18 cellular contexts compared by ENCODE assay signal in the genomic region with DNA sequence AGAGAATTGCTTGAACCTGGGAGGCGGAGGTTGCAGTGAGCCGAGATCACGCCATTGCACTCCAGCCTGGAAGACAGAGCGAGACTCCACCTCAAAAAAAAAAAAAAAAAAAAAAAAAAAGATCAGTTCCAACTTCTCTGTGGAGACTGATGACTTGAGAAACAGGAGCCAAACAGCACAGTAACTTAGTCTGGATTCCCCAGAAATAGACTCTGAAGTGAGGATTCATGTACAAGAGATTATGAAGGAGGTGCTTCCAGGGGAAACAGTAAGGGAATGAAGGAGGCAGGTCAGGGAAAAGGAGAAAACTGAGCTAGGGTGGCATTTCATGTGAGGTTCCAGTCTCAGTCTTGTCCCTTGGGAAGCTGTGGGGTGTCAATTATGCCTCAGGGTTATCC. TPM values are rescaled to one million over a fixed set of nuclear protein-coding genes. Genes with fewer than 3 reads are reported as not detected.
DNase-seq lines count a peak whose midpoint lies in the region; ATAC-seq, FAIRE-seq and TF ChIP-seq lines count a peak whose summit lies in the region.
"Had no signal": no experiment of that assay in that cellular context is flagged by ENCODE, and none has a peak within 500 bp of the region (broad histone marks: within the 10 kb centered on the region; RNA-seq: fewer than 3 reads in every experiment).

No MANE protein-coding gene starts in this region.

- no peaks in the 10 kb centered on the region for H3K36me3 ChIP-seq in BLaER1 treated with 17β-estradiol and CSF1 and Interleukin-3, amounts not matched to agents 10 nM and 100 nM
- H3K36me3 ChIP-seq in RWPE2 (ENCODE audit: low read depth), result no peaks in the 10 kb centered on the region
- H3K36me3 ChIP-seq: Peyer's patch had no signal

- H3K9ac ChIP-seq in BLaER1 treated with 17β-estradiol and CSF1 and Interleukin-3, amounts not matched to agents 10 nM and 100 nM, result peak overlapping the region in 7 of 11 experiments; percentile 18 to 60 (median 46); a peak in 11 of 22 replicates

- H3K4me2 ChIP-seq in BLaER1 treated with 17β-estradiol and CSF1 and Interleukin-3, amounts not matched to agents 10 nM and 100 nM, result peak overlapping the region in 9 of 11 experiments; percentile 5 to 74 (median 55); a peak in 13 of 22 replicates
- H3K4me2 ChIP-seq: hepatocyte had no signal

- ATAC-seq in RWPE2 (ENCODE audit: low read depth) (no peak), sciatic nerve (peak; percentile 6), GM19023 (IDR thresholded peaks at IDR 0.05; ENCODE audit: unreplicated experiment) (no peak)
- ATAC-seq: activated T-cell treated with anti-CD3 and anti-CD28 coated beads, Interleukin-2, amount 50 U/mL, for 72 hours had no signal

- intact Hi-C loops in sciatic nerve (cut with DNase I), result no loop called here

- no peaks in the 10 kb centered on the region for H3K27me3 ChIP-seq in BLaER1 treated with 17β-estradiol and CSF1 and Interleukin-3, amounts not matched to agents 10 nM and 100 nM
- H3K27me3 ChIP-seq in RWPE2 (ENCODE audit: insufficient read depth, poor library complexity, severe bottlenecking), result no peaks in the 10 kb centered on the region
- H3K27me3 ChIP-seq: hepatocyte, Peyer's patch had no signal

- TF ChIP-seq CTCF in RWPE2 (IDR thresholded peaks at IDR 0.05; ENCODE audit: poor library complexity, severe bottlenecking), result no peak

- peaks cover 17 to 73% (median 40%) of the 10 kb centered on the region in 10 experiments for H3K4me1 ChIP-seq in BLaER1 treated with 17β-estradiol and CSF1 and Interleukin-3, amounts not matched to agents 10 nM and 100 nM
- peaks cover 16% of the 10 kb centered on the region for H3K4me1 ChIP-seq in RWPE2 (ENCODE audit: insufficient read depth, poor library complexity, severe bottlenecking)

- DNase-seq in RWPE2 (ENCODE audit: low spot score) (no peak), fibroblast of peridontal ligament (ENCODE audit: extremely low read depth) (peak; percentile 10), sciatic nerve (ENCODE audit: low spot score) (no peak), GDM1 (lab: John Stamatoyannopoulos, UW) (no peak), HUDEP-2 (lab: John Stamatoyannopoulos, UW; ENCODE audit: unreplicated experiment in 76 of 76) (no peak), RCC 7860 (ENCODE audit: low spot score) (no peak)
- DNase-seq: activated CD4-positive, alpha-beta T cell treated with anti-CD3 and anti-CD28 coated beads for 4 hours; activated T-cell treated with anti-CD3 and anti-CD28 coated beads, Interleukin-2, amount 50 U/mL, for 72 hours; CD4-positive, alpha-beta memory T cell; effector memory CD4-positive, alpha-beta T cell; H7; NCI-H524; stimulated activated CD4-positive, alpha-beta T cell treated with anti-CD3 and anti-CD28 coated beads, Interleukin-4, amount 100 ng/mL, for 24 hours; stimulated activated naive CD4-positive, alpha-beta T cell treated with Interleukin-2 at 50 U/mL for 16 hours had no signal

- FAIRE-seq in RCC 7860 (lab: Jason Lieb, UNC), result no peak

- H3K27ac ChIP-seq in BLaER1 treated with 17β-estradiol and CSF1 and Interleukin-3, amounts not matched to agents 10 nM and 100 nM, result peak overlapping the region in 10 of 11 experiments; percentile 32 to 76 (median 64); a peak in 15 of 22 replicates
- peak overlapping the region; percentile 72 for H3K27ac ChIP-seq in RWPE2 (ENCODE audit: poor library complexity, severe bottlenecking)
- H3K27ac ChIP-seq: hepatocyte had no signal

- no peaks in the 10 kb centered on the region for H3K9me3 ChIP-seq in BLaER1 treated with 17β-estradiol and CSF1 and Interleukin-3, amounts not matched to agents 10 nM and 100 nM (replicated peaks in 1 of 11)
- H3K9me3 ChIP-seq in RWPE2 (ENCODE audit: severe bottlenecking), result no peaks in the 10 kb centered on the region
- H3K9me3 ChIP-seq: Peyer's patch had no signal

- H3K4me3 ChIP-seq in BLaER1 treated with 17β-estradiol and CSF1 and Interleukin-3, amounts not matched to agents 10 nM and 100 nM, result no peak overlapping the region
- H3K4me3 ChIP-seq in RWPE2 (ENCODE audit: severe bottlenecking), result no peak overlapping the region
- H3K4me3 ChIP-seq: hepatocyte, Peyer's patch had no signal

- no peaks in the 10 kb centered on the region for H4K20me1 ChIP-seq in BLaER1 treated with 17β-estradiol and CSF1 and Interleukin-3, amounts not matched to agents 10 nM and 100 nM

RNA-seq across cellular contexts. Expression of gene TMEM230, which starts 40.1 kb away (rescaled TPM):
- total RNA-seq in sciatic nerve, result 85.5 TPM

RNA-seq across cellular contexts. Expression of gene PCNA, which starts 47.0 kb away (rescaled TPM):
- total RNA-seq in sciatic nerve, result 22.3 TPM

RNA-seq across cellular contexts. Expression of gene CDS2, which starts 54.1 kb away (rescaled TPM):
- total RNA-seq in sciatic nerve, result 62.7 TPM
